ENCODE assay signal across 20 cellular contexts in genomic region chr12:131636940-131637750, GRCh38.
"Had no signal": no experiment of that assay in that cellular context is flagged by ENCODE, and none has a peak within 500 bp of the region (broad histone marks: within the 10 kb centered on the region; RNA-seq: fewer than 3 reads in every experiment).

No MANE protein-coding gene starts in this region.

- H3K27ac ChIP-seq: heart left ventricle, neutrophil, psoas muscle, spleen, tibial artery, upper lobe of left lung, vagina had no signal

- H3K27me3 ChIP-seq: upper lobe of left lung, vagina had no signal

- H3K4me3 Mint-ChIP-seq: naive thymus-derived CD4-positive, alpha-beta T cell; nephron progenitor cell; stimulated activated memory B cell treated with anti-CD40 and anti-IgM and Interleukin-4, amounts not matched to agents 10 μg/mL and 1 μg/mL and 100 μg/mL, for 72 hours; stimulated activated naive CD8-positive, alpha-beta T cell treated with anti-CD3 and anti-CD28 coated beads, Interleukin-15, Interleukin-2, amounts not matched to agents 100 ng/mL and 50 ng/mL, for 24 hours had no signal

- H3K27ac Mint-ChIP-seq: nephron progenitor cell; stimulated activated memory B cell treated with anti-CD40 and anti-IgM and Interleukin-4, amounts not matched to agents 10 μg/mL and 1 μg/mL and 100 μg/mL, for 72 hours; stimulated activated naive CD8-positive, alpha-beta T cell treated with anti-CD3 and anti-CD28 coated beads, Interleukin-15, Interleukin-2, amounts not matched to agents 100 ng/mL and 50 ng/mL, for 24 hours had no signal

- H3K9me3 ChIP-seq: heart left ventricle, neutrophil, psoas muscle, spleen, tibial artery, upper lobe of left lung, vagina had no signal

- H3K36me3 ChIP-seq: heart left ventricle, neutrophil, spleen, tibial artery, upper lobe of left lung, vagina had no signal

- H3K36me3 Mint-ChIP-seq: naive thymus-derived CD4-positive, alpha-beta T cell; stimulated activated memory B cell treated with anti-CD40 and anti-IgM and Interleukin-4, amounts not matched to agents 10 μg/mL and 1 μg/mL and 100 μg/mL, for 72 hours had no signal

- DNase-seq: dermis blood vessel endothelial cell; effector CD4-positive, alpha-beta T cell; hippocampal formation; naive thymus-derived CD4-positive, alpha-beta T cell; nephron progenitor cell; psoas muscle; retina; spleen; stimulated activated CD4-positive, alpha-beta T cell treated with anti-CD3 and anti-CD28 coated beads, Interleukin-15, amount 100 ng/mL, for 24 hours; stimulated activated CD4-positive, alpha-beta T cell treated with anti-CD3 and anti-CD28 coated beads, Interleukin-1b, Interleukin-23, amount 100 ng/mL, for 48 hours; stimulated activated CD4-positive, alpha-beta T cell treated with anti-CD3 and anti-CD28 coated beads, Interleukin-4, amount 100 ng/mL, for 24 hours; upper lobe of left lung had no signal

- H3K9me3 Mint-ChIP-seq: naive thymus-derived CD4-positive, alpha-beta T cell; nephron progenitor cell; stimulated activated memory B cell treated with anti-CD40 and anti-IgM and Interleukin-4, amounts not matched to agents 10 μg/mL and 1 μg/mL and 100 μg/mL, for 72 hours; stimulated activated naive CD8-positive, alpha-beta T cell treated with anti-CD3 and anti-CD28 coated beads, Interleukin-15, Interleukin-2, amounts not matched to agents 100 ng/mL and 50 ng/mL, for 24 hours had no signal

- H3K4me3 ChIP-seq: heart left ventricle, psoas muscle, spleen, tibial artery, upper lobe of left lung, vagina had no signal

- ATAC-seq: esophagus mucosa; heart left ventricle; naive thymus-derived CD4-positive, alpha-beta T cell; psoas muscle; sciatic nerve; stimulated activated memory B cell treated with anti-CD40 and anti-IgM and Interleukin-4, amounts not matched to agents 10 μg/mL and 1 μg/mL and 100 μg/mL, for 72 hours had no signal

- H3K4me1 ChIP-seq: heart left ventricle, psoas muscle, spleen, tibial artery, upper lobe of left lung, vagina had no signal

- H3K4me1 Mint-ChIP-seq: nephron progenitor cell; stimulated activated memory B cell treated with anti-CD40 and anti-IgM and Interleukin-4, amounts not matched to agents 10 μg/mL and 1 μg/mL and 100 μg/mL, for 72 hours had no signal
